1 cellular context compared by ENCODE assay signal in the genomic region with DNA sequence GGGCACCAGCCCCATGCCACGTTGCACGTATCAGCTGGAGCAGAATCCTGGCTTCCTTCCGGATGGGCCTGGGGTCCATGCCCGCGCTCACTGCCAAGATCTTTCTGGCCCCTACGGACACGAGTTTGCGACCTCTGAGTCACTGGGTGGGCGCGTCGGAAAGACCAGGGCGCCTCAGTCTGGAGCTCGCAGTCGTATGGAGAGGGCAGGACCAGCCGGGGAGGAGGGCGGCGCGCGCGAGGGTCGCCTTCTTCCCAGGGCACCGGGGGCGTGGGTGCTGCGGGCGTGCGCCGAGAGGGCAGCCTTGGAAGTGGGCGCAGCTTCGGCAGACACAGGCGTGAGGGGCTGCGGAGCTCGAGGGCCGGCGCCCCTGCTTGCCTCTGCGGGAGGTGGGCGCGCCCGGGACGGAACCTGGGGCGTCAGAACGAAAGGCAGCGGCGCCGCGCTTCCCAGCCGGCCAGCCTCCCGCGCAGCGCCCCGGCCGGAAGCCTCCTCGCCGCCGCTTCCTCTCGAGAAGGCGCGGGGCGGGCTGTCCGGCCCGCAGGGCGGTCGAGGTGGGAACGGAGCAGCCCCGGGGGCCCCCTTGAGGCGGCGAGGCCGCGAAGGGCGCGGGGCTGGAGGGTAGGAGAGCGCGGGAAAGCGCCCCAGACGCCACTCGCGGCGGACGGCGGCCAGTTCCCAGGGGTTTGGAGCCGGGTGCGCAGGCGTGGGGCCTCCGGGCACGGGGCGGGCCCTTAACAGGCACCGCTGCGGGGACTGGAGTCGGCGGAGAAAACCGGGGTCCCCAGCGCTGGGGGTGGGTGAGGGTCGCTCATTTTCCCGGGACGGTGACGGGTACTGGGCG.
TF ChIP-seq lines count a peak whose summit lies in the region.

A gene (plus strand): TSS at position 490 of the 844 bp plus-strand sequence. CDS start 459 bp downstream, outside the sequence.

TF ChIP-seq in HepG2, 621 proteins besides CTCF, POLR2A, EP300 and RAD21 (continued from another document and continues in another):
- no peak for TF ChIP-seq ZNF552 (CRISPR knock-in tag; IDR thresholded peaks at IDR 0.05; ENCODE audit: borderline replicate concordance)
- TF ChIP-seq PPARG (CRISPR knock-in tag; conservative IDR thresholded peaks at IDR 0.05), result no peak
- no peak for TF ChIP-seq SMC3 (IDR thresholded peaks at IDR 0.05; ENCODE audit: low read length)
- peak; percentile 79; the same call in 1 of the 2 replicates for TF ChIP-seq ZNF451 (CRISPR knock-in tag; IDR thresholded peaks at IDR 0.05)
- TF ChIP-seq SSRP1 (CRISPR knock-in tag; IDR thresholded peaks at IDR 0.05), result no peak; the same call in 1 of the 2 replicates
- peak; percentile 83 for TF ChIP-seq ASH2L (IDR thresholded peaks at IDR 0.05; ENCODE audit: insufficient read length, low read depth, low read length)
- TF ChIP-seq HMG20A (CRISPR knock-in tag; IDR thresholded peaks at IDR 0.05; ENCODE audit: borderline replicate concordance), result no peak
- TF ChIP-seq MAFG (CRISPR knock-in tag; IDR thresholded peaks at IDR 0.05), result no peak
- TF ChIP-seq, protein P1, sequence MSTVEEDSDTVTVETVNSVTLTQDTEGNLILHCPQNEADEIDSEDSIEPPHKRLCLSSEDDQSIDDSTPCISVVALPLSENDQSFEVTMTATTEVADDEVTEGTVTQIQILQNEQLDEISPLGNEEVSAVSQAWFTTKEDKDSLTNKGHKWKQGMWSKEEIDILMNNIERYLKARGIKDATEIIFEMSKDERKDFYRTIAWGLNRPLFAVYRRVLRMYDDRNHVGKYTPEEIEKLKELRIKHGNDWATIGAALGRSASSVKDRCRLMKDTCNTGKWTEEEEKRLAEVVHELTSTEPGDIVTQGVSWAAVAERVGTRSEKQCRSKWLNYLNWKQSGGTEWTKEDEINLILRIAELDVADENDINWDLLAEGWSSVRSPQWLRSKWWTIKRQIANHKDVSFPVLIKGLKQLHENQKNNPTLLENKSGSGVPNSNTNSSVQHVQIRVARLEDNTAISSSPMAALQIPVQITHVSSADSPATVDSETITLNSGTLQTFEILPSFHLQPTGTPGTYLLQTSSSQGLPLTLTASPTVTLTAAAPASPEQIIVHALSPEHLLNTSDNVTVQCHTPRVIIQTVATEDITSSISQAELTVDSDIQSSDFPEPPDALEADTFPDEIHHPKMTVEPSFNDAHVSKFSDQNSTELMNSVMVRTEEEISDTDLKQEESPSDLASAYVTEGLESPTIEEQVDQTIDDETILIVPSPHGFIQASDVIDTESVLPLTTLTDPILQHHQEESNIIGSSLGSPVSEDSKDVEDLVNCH (CRISPR knock-in tag; IDR thresholded peaks at IDR 0.05), result no peak
- peak; percentile 44; the same call in 1 of the 2 replicates for TF ChIP-seq CHCHD3 (CRISPR knock-in tag; IDR thresholded peaks at IDR 0.05)
- peak; percentile 60 for TF ChIP-seq YY1 (IDR thresholded peaks at IDR 0.05; ENCODE audit: insufficient read depth, insufficient replicate concordance, low read depth, low read length)
- TF ChIP-seq RARA (CRISPR knock-in tag; IDR thresholded peaks at IDR 0.05), result 0 out of 2 replicates have a peak, but pooled peaks have one; percentile 22
- no peak for TF ChIP-seq SIX1 (CRISPR knock-in tag; IDR thresholded peaks at IDR 0.05; ENCODE audit: borderline replicate concordance)
- TF ChIP-seq, protein P2, sequence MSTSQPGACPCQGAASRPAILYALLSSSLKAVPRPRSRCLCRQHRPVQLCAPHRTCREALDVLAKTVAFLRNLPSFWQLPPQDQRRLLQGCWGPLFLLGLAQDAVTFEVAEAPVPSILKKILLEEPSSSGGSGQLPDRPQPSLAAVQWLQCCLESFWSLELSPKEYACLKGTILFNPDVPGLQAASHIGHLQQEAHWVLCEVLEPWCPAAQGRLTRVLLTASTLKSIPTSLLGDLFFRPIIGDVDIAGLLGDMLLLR (CRISPR knock-in tag; IDR thresholded peaks at IDR 0.05), result no peak
- TF ChIP-seq NFATC3 (CRISPR knock-in tag; IDR thresholded peaks at IDR 0.05), result peak; percentile 79; the same call in 1 of the 2 replicates
- TF ChIP-seq HNRNPH1 (optimal IDR thresholded peaks at IDR 0.05; ENCODE audit: low read depth, low read length), result no peak
- TF ChIP-seq PAWR (CRISPR knock-in tag; IDR thresholded peaks at IDR 0.05; ENCODE audit: borderline replicate concordance), result no peak
- TF ChIP-seq ZNF432 (CRISPR knock-in tag; IDR thresholded peaks at IDR 0.05; ENCODE audit: borderline replicate concordance), result 0 out of 2 replicates have a peak, but pooled peaks have one; percentile 84
- no peak for TF ChIP-seq PRPF4 (IDR thresholded peaks at IDR 0.05; ENCODE audit: low read depth, low read length, poor library complexity, severe bottlenecking)
- TF ChIP-seq ARNTL (CRISPR knock-in tag; IDR thresholded peaks at IDR 0.05), result 0 out of 2 replicates have a peak, but pooled peaks have one; percentile 16
- TF ChIP-seq, protein P3, sequence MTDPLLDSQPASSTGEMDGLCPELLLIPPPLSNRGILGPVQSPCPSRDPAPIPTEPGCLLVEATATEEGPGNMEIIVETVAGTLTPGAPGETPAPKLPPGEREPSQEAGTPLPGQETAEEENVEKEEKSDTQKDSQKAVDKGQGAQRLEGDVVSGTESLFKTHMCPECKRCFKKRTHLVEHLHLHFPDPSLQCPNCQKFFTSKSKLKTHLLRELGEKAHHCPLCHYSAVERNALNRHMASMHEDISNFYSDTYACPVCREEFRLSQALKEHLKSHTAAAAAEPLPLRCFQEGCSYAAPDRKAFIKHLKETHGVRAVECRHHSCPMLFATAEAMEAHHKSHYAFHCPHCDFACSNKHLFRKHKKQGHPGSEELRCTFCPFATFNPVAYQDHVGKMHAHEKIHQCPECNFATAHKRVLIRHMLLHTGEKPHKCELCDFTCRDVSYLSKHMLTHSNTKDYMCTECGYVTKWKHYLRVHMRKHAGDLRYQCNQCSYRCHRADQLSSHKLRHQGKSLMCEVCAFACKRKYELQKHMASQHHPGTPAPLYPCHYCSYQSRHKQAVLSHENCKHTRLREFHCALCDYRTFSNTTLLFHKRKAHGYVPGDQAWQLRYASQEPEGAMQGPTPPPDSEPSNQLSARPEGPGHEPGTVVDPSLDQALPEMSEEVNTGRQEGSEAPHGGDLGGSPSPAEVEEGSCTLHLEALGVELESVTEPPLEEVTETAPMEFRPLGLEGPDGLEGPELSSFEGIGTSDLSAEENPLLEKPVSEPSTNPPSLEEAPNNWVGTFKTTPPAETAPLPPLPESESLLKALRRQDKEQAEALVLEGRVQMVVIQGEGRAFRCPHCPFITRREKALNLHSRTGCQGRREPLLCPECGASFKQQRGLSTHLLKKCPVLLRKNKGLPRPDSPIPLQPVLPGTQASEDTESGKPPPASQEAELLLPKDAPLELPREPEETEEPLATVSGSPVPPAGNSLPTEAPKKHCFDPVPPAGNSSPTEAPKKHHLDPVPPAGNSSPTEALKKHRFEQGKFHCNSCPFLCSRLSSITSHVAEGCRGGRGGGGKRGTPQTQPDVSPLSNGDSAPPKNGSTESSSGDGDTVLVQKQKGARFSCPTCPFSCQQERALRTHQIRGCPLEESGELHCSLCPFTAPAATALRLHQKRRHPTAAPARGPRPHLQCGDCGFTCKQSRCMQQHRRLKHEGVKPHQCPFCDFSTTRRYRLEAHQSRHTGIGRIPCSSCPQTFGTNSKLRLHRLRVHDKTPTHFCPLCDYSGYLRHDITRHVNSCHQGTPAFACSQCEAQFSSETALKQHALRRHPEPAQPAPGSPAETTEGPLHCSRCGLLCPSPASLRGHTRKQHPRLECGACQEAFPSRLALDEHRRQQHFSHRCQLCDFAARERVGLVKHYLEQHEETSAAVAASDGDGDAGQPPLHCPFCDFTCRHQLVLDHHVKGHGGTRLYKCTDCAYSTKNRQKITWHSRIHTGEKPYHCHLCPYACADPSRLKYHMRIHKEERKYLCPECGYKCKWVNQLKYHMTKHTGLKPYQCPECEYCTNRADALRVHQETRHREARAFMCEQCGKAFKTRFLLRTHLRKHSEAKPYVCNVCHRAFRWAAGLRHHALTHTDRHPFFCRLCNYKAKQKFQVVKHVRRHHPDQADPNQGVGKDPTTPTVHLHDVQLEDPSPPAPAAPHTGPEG (CRISPR knock-in tag; IDR thresholded peaks at IDR 0.05), result peak; percentile 69; the same call in 1 of the 2 replicates
- TF ChIP-seq, protein P4, sequence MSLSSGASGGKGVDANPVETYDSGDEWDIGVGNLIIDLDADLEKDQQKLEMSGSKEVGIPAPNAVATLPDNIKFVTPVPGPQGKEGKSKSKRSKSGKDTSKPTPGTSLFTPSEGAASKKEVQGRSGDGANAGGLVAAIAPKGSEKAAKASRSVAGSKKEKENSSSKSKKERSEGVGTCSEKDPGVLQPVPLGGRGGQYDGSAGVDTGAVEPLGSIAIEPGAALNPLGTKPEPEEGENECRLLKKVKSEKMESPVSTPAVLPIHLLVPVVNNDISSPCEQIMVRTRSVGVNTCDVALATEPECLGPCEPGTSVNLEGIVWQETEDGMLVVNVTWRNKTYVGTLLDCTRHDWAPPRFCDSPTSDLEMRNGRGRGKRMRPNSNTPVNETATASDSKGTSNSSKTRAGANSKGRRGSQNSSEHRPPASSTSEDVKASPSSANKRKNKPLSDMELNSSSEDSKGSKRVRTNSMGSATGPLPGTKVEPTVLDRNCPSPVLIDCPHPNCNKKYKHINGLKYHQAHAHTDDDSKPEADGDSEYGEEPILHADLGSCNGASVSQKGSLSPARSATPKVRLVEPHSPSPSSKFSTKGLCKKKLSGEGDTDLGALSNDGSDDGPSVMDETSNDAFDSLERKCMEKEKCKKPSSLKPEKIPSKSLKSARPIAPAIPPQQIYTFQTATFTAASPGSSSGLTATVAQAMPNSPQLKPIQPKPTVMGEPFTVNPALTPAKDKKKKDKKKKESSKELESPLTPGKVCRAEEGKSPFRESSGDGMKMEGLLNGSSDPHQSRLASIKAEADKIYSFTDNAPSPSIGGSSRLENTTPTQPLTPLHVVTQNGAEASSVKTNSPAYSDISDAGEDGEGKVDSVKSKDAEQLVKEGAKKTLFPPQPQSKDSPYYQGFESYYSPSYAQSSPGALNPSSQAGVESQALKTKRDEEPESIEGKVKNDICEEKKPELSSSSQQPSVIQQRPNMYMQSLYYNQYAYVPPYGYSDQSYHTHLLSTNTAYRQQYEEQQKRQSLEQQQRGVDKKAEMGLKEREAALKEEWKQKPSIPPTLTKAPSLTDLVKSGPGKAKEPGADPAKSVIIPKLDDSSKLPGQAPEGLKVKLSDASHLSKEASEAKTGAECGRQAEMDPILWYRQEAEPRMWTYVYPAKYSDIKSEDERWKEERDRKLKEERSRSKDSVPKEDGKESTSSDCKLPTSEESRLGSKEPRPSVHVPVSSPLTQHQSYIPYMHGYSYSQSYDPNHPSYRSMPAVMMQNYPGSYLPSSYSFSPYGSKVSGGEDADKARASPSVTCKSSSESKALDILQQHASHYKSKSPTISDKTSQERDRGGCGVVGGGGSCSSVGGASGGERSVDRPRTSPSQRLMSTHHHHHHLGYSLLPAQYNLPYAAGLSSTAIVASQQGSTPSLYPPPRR (CRISPR knock-in tag; IDR thresholded peaks at IDR 0.05; ENCODE audit: borderline replicate concordance), result no peak
- TF ChIP-seq RBM39 (IDR thresholded peaks at IDR 0.05; ENCODE audit: low read depth, low read length, poor library complexity, severe bottlenecking), result peak; percentile 0
- peak; percentile 78 for TF ChIP-seq BORCS8-MEF2B (CRISPR knock-in tag; IDR thresholded peaks at IDR 0.05)
- TF ChIP-seq ZNF17 (CRISPR knock-in tag; IDR thresholded peaks at IDR 0.05), result no peak
- TF ChIP-seq, protein P5, sequence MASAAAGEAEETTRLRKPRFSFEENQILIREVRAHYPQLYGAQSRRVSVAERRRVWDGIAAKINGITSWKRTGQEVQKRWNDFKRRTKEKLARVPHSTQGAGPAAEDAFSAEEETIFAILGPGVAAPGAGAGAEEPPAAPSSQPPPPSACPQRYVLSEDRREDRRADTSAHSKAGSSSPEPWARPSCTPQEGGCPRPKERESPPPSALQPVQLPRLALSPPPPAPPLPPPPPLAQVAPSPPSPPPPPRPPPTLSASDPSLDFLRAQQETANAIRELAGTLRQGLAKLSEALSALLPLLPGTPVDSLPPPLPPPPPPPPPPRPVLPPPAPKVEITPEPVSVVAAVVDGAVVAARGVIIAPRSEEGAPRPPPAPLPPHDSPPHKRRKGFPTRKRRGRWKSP (CRISPR knock-in tag; IDR thresholded peaks at IDR 0.05), result peak; percentile 70
- peak; percentile 87 for TF ChIP-seq HDAC1 (CRISPR knock-in tag; IDR thresholded peaks at IDR 0.05)
- peak; percentile 94 for TF ChIP-seq GABPB1 (CRISPR knock-in tag; IDR thresholded peaks at IDR 0.05)
- peak; percentile 74 for TF ChIP-seq PHF21A (CRISPR knock-in tag; IDR thresholded peaks at IDR 0.05)
- TF ChIP-seq, protein P6, sequence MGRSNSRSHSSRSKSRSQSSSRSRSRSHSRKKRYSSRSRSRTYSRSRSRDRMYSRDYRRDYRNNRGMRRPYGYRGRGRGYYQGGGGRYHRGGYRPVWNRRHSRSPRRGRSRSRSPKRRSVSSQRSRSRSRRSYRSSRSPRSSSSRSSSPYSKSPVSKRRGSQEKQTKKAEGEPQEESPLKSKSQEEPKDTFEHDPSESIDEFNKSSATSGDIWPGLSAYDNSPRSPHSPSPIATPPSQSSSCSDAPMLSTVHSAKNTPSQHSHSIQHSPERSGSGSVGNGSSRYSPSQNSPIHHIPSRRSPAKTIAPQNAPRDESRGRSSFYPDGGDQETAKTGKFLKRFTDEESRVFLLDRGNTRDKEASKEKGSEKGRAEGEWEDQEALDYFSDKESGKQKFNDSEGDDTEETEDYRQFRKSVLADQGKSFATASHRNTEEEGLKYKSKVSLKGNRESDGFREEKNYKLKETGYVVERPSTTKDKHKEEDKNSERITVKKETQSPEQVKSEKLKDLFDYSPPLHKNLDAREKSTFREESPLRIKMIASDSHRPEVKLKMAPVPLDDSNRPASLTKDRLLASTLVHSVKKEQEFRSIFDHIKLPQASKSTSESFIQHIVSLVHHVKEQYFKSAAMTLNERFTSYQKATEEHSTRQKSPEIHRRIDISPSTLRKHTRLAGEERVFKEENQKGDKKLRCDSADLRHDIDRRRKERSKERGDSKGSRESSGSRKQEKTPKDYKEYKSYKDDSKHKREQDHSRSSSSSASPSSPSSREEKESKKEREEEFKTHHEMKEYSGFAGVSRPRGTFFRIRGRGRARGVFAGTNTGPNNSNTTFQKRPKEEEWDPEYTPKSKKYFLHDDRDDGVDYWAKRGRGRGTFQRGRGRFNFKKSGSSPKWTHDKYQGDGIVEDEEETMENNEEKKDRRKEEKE (IDR thresholded peaks at IDR 0.05), result no peak
- TF ChIP-seq, protein P7, sequence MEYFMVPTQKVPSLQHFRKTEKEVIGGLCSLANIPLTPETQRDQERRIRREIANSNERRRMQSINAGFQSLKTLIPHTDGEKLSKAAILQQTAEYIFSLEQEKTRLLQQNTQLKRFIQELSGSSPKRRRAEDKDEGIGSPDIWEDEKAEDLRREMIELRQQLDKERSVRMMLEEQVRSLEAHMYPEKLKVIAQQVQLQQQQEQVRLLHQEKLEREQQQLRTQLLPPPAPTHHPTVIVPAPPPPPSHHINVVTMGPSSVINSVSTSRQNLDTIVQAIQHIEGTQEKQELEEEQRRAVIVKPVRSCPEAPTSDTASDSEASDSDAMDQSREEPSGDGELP (IDR thresholded peaks at IDR 0.05; ENCODE audit: borderline replicate concordance, low read depth), result peak; percentile 81
- no peak for TF ChIP-seq RBM22 (optimal IDR thresholded peaks at IDR 0.05; ENCODE audit: low read length)
- TF ChIP-seq KDM2A (CRISPR knock-in tag; IDR thresholded peaks at IDR 0.05; ENCODE audit: borderline replicate concordance, low read depth), result peak; percentile 94
- TF ChIP-seq ZNF543 (CRISPR knock-in tag; IDR thresholded peaks at IDR 0.05), result no peak
- no peak for TF ChIP-seq ZNF335 (CRISPR knock-in tag; IDR thresholded peaks at IDR 0.05)
- TF ChIP-seq ATF1 (CRISPR knock-in tag; IDR thresholded peaks at IDR 0.05), result no peak
- peak; percentile 4; the same call in 1 of the 2 replicates for TF ChIP-seq NFYC (CRISPR knock-in tag; IDR thresholded peaks at IDR 0.05)
- peak; percentile 10; the same call in 1 of the 2 replicates for TF ChIP-seq MYC (CRISPR knock-in tag; IDR thresholded peaks at IDR 0.05; ENCODE audit: borderline replicate concordance)
- TF ChIP-seq ZNF768 (CRISPR knock-in tag; IDR thresholded peaks at IDR 0.05), result 0 out of 2 replicates have a peak, but pooled peaks have one; percentile 57
- no peak for TF ChIP-seq HDAC6 (IDR thresholded peaks at IDR 0.05; ENCODE audit: low read depth, low read length)
- TF ChIP-seq ZNF264 (CRISPR knock-in tag; IDR thresholded peaks at IDR 0.05), result no peak
